In the genomic region with DNA sequence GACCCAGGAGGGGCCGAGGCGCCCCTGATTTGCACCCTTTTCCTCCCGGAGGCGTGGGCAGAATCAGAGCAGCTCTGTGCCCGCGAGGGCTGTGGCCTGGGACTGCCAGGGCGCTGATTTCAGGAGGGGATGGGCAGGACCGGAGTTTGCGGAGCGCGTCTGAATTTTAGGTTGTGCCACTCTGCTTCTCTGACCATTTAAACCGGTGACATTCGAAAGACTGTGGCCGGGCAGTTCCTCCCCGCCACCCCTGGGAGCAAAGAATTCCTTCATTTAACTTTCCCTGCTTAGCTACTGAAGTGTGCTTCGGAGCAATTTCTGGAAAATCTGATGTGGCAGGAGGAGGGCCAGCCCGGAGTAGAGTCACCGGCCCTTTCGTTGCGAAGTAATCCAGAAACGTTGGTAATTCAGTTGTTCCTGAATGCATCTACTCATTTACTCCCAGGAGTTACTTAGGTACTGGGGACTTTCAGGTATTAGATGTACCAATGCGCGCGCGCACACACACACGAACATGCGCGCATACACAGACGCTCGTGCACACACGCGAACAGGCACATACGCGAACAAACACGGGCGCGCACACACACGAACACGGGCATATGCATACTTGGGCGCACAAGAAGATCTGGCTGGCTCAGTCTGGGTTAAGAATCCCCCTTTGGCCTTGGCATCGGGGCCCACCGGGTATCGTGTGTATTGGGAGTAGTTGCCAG, we compare ENCODE assay signal across 8 cellular contexts. TPM values are rescaled to one million over a fixed set of nuclear protein-coding genes. Genes with fewer than 3 reads are reported as not detected.
DNase-seq lines count a peak whose midpoint lies in the region; ATAC-seq and TF ChIP-seq lines count a peak whose summit lies in the region.

No MANE protein-coding gene starts in this region.

- TF ChIP-seq CTCF in LNCaP clone FGC (IDR thresholded peaks at IDR 0.05; ENCODE audit: control insufficient read depth, extremely low read depth, insufficient read depth) (no peak), heart right ventricle (IDR thresholded peaks at IDR 0.05) (no peak), osteocyte (IDR thresholded peaks at IDR 0.05) (peak; percentile 1)

- H3K4me1 Mint-ChIP-seq in activated naive CD8-positive, alpha-beta T cell treated with anti-CD3 and anti-CD28 coated beads for 36 hours: peaks cover 12% of the 10 kb centered on the region
- peaks cover 20% of the 10 kb centered on the region for H3K4me1 Mint-ChIP-seq in osteocyte (ENCODE audit: unreplicated experiment)

- ATAC-seq in heart right ventricle (peak in 7 of 8 donors; percentile 29 to 55 (median 52)), HG02870 (IDR thresholded peaks at IDR 0.05; ENCODE audit: unreplicated experiment) (no peak)

- H3K27ac ChIP-seq in heart right ventricle: peak overlapping the region in 9 of 10 donors; percentile 48 to 91 (median 74)

- peaks cover 0 to 53% (median 35%) of the 10 kb centered on the region in 7 donors for H3K27me3 ChIP-seq in heart right ventricle

- no peaks in the 10 kb centered on the region for H3K36me3 Mint-ChIP-seq in activated naive CD8-positive, alpha-beta T cell treated with anti-CD3 and anti-CD28 coated beads for 36 hours
- H3K36me3 Mint-ChIP-seq in osteocyte (ENCODE audit: unreplicated experiment): no peaks in the 10 kb centered on the region

- peaks cover 55% of the 10 kb centered on the region for H3K27me3 Mint-ChIP-seq in activated naive CD8-positive, alpha-beta T cell treated with anti-CD3 and anti-CD28 coated beads for 36 hours
- H3K27me3 Mint-ChIP-seq in osteocyte (ENCODE audit: unreplicated experiment): no peaks in the 10 kb centered on the region

- DNase-seq in Daoy (ENCODE audit: low read depth) (peak; percentile 52), LNCaP clone FGC (ENCODE audit: low read depth) (no peak), heart right ventricle (peak; percentile 25 to 49), osteocyte (ENCODE audit: extremely low spot score, unreplicated experiment) (no peak), NCI-H187 treated with DMSO at 0.1 percent for 48 hours (lab: John Stamatoyannopoulos, UW) (no peak), RPMI8226 (no peak)
- peak; percentile 29 for DNase-seq in activated naive CD8-positive, alpha-beta T cell treated with anti-CD3 and anti-CD28 coated beads for 36 hours

- no peaks in the 10 kb centered on the region for H3K9me3 ChIP-seq in heart right ventricle

- H3K9me3 Mint-ChIP-seq in activated naive CD8-positive, alpha-beta T cell treated with anti-CD3 and anti-CD28 coated beads for 36 hours: no peaks in the 10 kb centered on the region
- H3K9me3 Mint-ChIP-seq in osteocyte (ENCODE audit: unreplicated experiment): no peaks in the 10 kb centered on the region

- 2% methylated on average over 43 of the region's 43 CpGs for WGBS in heart right ventricle, 2 donors

- peak overlapping the region; percentile 74 for H3K4me3 Mint-ChIP-seq in activated naive CD8-positive, alpha-beta T cell treated with anti-CD3 and anti-CD28 coated beads for 36 hours
- H3K4me3 Mint-ChIP-seq in osteocyte (ENCODE audit: unreplicated experiment): peak overlapping the region; percentile 72

- H3K4me1 ChIP-seq in heart right ventricle: peaks cover 0 to 43% (median 7%) of the 10 kb centered on the region in 9 donors

- intact Hi-C loops in heart right ventricle (cut with DNase I): no loop called here

- H3K36me3 ChIP-seq in heart right ventricle: no peaks in the 10 kb centered on the region

- no peak overlapping the region for H3K27ac Mint-ChIP-seq in activated naive CD8-positive, alpha-beta T cell treated with anti-CD3 and anti-CD28 coated beads for 36 hours
- peak overlapping the region; percentile 38 for H3K27ac Mint-ChIP-seq in osteocyte (ENCODE audit: unreplicated experiment)

- H3K4me3 ChIP-seq in LNCaP clone FGC (ENCODE audit: low read depth, low read length) (peak overlapping the region; percentile 25; the same call in 1 of the 2 replicates), heart right ventricle (peak overlapping the region; percentile 44 to 78 (median 66))

RNA-seq across cellular contexts. Expression of a gene that starts 0.6 kb away (rescaled TPM):
- total RNA-seq in Daoy (2014; rRNA removed; shearing (Covaris generic)): not detected in 2 replicates
- total RNA-seq in activated naive CD8-positive, alpha-beta T cell treated with anti-CD3 and anti-CD28 coated beads for 36 hours: not detected
- total RNA-seq in heart right ventricle (1 to 10 TPM in 1 of 10 donors, under 1 TPM in 9; 0.15 to 1.6 (median 0.57) TPM), osteocyte (0.78 and 0.84 TPM in 2 replicates)
- polyA plus RNA-seq in heart right ventricle: under 1 TPM; 0.13 to 0.22 TPM

RNA-seq across cellular contexts. Expression of a gene that starts 42.5 kb away (rescaled TPM):
- 32.2 and 45.1 TPM in 2 replicates for total RNA-seq in Daoy (2014; rRNA removed; shearing (Covaris generic))
- total RNA-seq in activated naive CD8-positive, alpha-beta T cell treated with anti-CD3 and anti-CD28 coated beads for 36 hours: 10 to 100 TPM; 25.9 to 28.4 TPM
- 10 to 100 TPM; 10.9 to 17.6 (median 14.7) TPM for total RNA-seq in heart right ventricle
- 10 to 100 TPM; 14.3 to 25.2 TPM for polyA plus RNA-seq in heart right ventricle
- total RNA-seq in osteocyte: 35.6 and 37.3 TPM in 2 replicates

Comparison
In these comparisons a context has a peak if more than half of its experiments do, and no peak if none do; other contexts are left out.
1. DNase-seq: peak in Daoy (single experiment), activated naive CD8-positive, alpha-beta T cell treated with anti-CD3 and anti-CD28 coated beads for 36 hours (single experiment) and heart right ventricle (2 of 2); none in LNCaP clone FGC (single experiment), osteocyte (single experiment), NCI-H187 treated with DMSO at 0.1 percent for 48 hours (single experiment) and RPMI8226 (single experiment).